In genomic region chr6:160678230-160678629, GRCh38 we compare ENCODE assay signal across 16 cellular contexts.
"Had no signal": no experiment of that assay in that cellular context is flagged by ENCODE, and none has a peak within 500 bp of the region (broad histone marks: within the 10 kb centered on the region; RNA-seq: fewer than 3 reads in every experiment).

No MANE protein-coding gene starts in this region.

- H3K36me3 Mint-ChIP-seq: stimulated activated naive B cell treated with anti-CD40 and anti-IgM and Interleukin-4, amounts not matched to agents 10 μg/mL and 1 μg/mL and 100 μg/mL, for 72 hours had no signal

- H3K27ac ChIP-seq: body of pancreas, gastrocnemius medialis, heart right ventricle, lower lobe of right lung, parathyroid adenoma, tibial nerve had no signal

- H3K4me1 ChIP-seq: body of pancreas, gastrocnemius medialis, heart right ventricle, lower lobe of right lung, parathyroid adenoma, tibial nerve had no signal

- H3K27me3 ChIP-seq: body of pancreas, gastrocnemius medialis, tibial nerve had no signal

- H3K9me3 ChIP-seq: body of pancreas, gastrocnemius medialis, lower lobe of right lung had no signal

- H3K36me3 ChIP-seq: gastrocnemius medialis, heart right ventricle, lower lobe of right lung, tibial nerve had no signal

- H3K4me1 Mint-ChIP-seq: activated CD4-positive, alpha-beta T cell treated with anti-CD3 and anti-CD28 coated beads, Interleukin-2, amount 10 ng/mL, durations not matched to agents 24 days and 14 days; stimulated activated naive B cell treated with anti-CD40 and anti-IgM and Interleukin-4, amounts not matched to agents 10 μg/mL and 1 μg/mL and 100 μg/mL, for 72 hours had no signal

- DNase-seq: activated CD4-positive, alpha-beta T cell treated with anti-CD3 and anti-CD28 coated beads, Interleukin-2, amount 10 ng/mL, durations not matched to agents 24 days and 14 days; activated CD8-positive, alpha-beta memory T cell treated with anti-CD3 and anti-CD28 coated beads, Interleukin-2, amount 50 U/mL, for 4 hours; activated CD8-positive, alpha-beta T cell treated with anti-CD3 and anti-CD28 coated beads, Interleukin-2, amount 10 ng/mL, durations not matched to agents 7 days and 5 days; activated gamma-delta T cell; activated T-cell treated with anti-CD3 and anti-CD28 coated beads, Interleukin-2, amount 50 U/mL, for 72 hours; effector memory CD4-positive, alpha-beta T cell; gastrocnemius medialis; heart right ventricle; lower lobe of right lung; midbrain; stimulated activated naive B cell treated with anti-CD40 and anti-IgM and Interleukin-4, amounts not matched to agents 10 μg/mL and 1 μg/mL and 100 μg/mL, for 72 hours had no signal

- ATAC-seq: activated CD8-positive, alpha-beta T cell treated with anti-CD3 and anti-CD28 coated beads, Interleukin-2, amount 10 ng/mL, durations not matched to agents 7 days and 5 days; activated naive CD4-positive, alpha-beta T cell treated with anti-CD3 and anti-CD28 coated beads, Interleukin-2, amount 50 U/mL, for 72 hours; activated T-cell treated with anti-CD3 and anti-CD28 coated beads, Interleukin-2, amount 50 U/mL, for 72 hours; gastrocnemius medialis; stimulated activated naive B cell treated with anti-CD40 and anti-IgM and Interleukin-4, amounts not matched to agents 10 μg/mL and 1 μg/mL and 100 μg/mL, for 72 hours had no signal

- H3K27ac Mint-ChIP-seq: activated CD4-positive, alpha-beta T cell treated with anti-CD3 and anti-CD28 coated beads, Interleukin-2, amount 10 ng/mL, durations not matched to agents 24 days and 14 days; activated CD8-positive, alpha-beta T cell treated with anti-CD3 and anti-CD28 coated beads, Interleukin-2, amount 10 ng/mL, durations not matched to agents 7 days and 5 days; activated naive CD4-positive, alpha-beta T cell treated with anti-CD3 and anti-CD28 coated beads, Interleukin-2, amount 50 U/mL, for 72 hours; activated T-cell treated with anti-CD3 and anti-CD28 coated beads, Interleukin-2, amount 50 U/mL, for 72 hours; dendritic cell treated with granulocyte-macrophage colony-stimulating factor and Interleukin-4, amounts not matched to agents 40 ng/mL and 50 ng/mL, for 4 days; stimulated activated naive B cell treated with anti-CD40 and anti-IgM and Interleukin-4, amounts not matched to agents 10 μg/mL and 1 μg/mL and 100 μg/mL, for 72 hours had no signal

- H3K9me3 Mint-ChIP-seq: activated CD4-positive, alpha-beta T cell treated with anti-CD3 and anti-CD28 coated beads, Interleukin-2, amount 10 ng/mL, durations not matched to agents 24 days and 14 days had no signal

- H3K4me3 ChIP-seq: gastrocnemius medialis, heart right ventricle, lower lobe of right lung, tibial nerve had no signal

- H3K4me3 Mint-ChIP-seq: activated CD4-positive, alpha-beta T cell treated with anti-CD3 and anti-CD28 coated beads, Interleukin-2, amount 10 ng/mL, durations not matched to agents 24 days and 14 days; activated CD8-positive, alpha-beta T cell treated with anti-CD3 and anti-CD28 coated beads, Interleukin-2, amount 10 ng/mL, durations not matched to agents 7 days and 5 days; activated T-cell treated with anti-CD3 and anti-CD28 coated beads, Interleukin-2, amount 50 U/mL, for 72 hours; dendritic cell treated with granulocyte-macrophage colony-stimulating factor and Interleukin-4, amounts not matched to agents 40 ng/mL and 50 ng/mL, for 4 days; stimulated activated naive B cell treated with anti-CD40 and anti-IgM and Interleukin-4, amounts not matched to agents 10 μg/mL and 1 μg/mL and 100 μg/mL, for 72 hours had no signal
